In the genomic region with DNA sequence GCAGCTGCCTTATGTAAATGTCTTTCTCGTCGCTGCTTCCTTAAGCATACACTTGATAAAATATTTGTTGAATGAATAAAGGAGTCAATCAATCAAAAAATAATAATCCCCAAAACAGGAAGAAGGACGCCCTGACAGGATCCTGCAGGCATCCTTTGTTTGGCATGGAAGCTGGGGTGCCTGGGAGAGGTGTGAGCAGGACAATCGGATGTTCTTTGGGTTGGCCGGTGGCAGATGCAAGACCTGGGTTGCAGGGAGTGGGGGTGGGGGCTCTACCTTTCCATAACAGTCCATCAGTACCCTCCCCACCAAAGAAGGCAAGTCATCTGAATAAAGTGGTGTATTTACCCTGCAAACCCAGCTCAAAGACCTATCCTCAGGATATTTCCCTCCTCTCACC, we compare ENCODE assay signal across 27 cellular contexts. TPM values are rescaled to one million over a fixed set of nuclear protein-coding genes. Genes with fewer than 3 reads are reported as not detected.
A peak's percentile ranks its signal among the peaks of the same experiment; 100 is the strongest.
DNase-seq lines count a peak whose midpoint lies in the region; FAIRE-seq and TF ChIP-seq lines count a peak whose summit lies in the region.
"Had no signal": no experiment of that assay in that cellular context is flagged by ENCODE, and none has a peak within 500 bp of the region (broad histone marks: within the 10 kb centered on the region; RNA-seq: fewer than 3 reads in every experiment).

No MANE protein-coding gene starts in this region.

- H3K27ac ChIP-seq in 22Rv1 (peak overlapping the region; percentile 77), PC-9 (peak overlapping the region; percentile 87), iPS-20b (ENCODE audit: low read length) (no peak overlapping the region), neural progenitor cell (no peak overlapping the region)
- no peak overlapping the region for H3K27ac ChIP-seq in CD4-positive, alpha-beta memory T cell (ENCODE audit: low read depth, low read length)
- H3K27ac ChIP-seq: sigmoid colon had no signal

- no TSS peak for BruUV-seq in PC-9 (replicated peaks; lab: Mats Ljungman, UMichigan)

- H3K9ac ChIP-seq in iPS-20b (ENCODE audit: low read depth, low read length) = 0 out of 2 replicates have a peak overlapping the region, but pooled peaks have one; percentile 20
- H3K9ac ChIP-seq in neural progenitor cell = no peak overlapping the region

- FAIRE-seq in RCC 7860 (lab: Jason Lieb, UNC) = no peak
- FAIRE-seq: endothelial cell of umbilical vein had no signal

- H3K36me3 Mint-ChIP-seq in neural progenitor cell (no peaks in the 10 kb centered on the region), chondrocyte (ENCODE audit: low read depth) (peaks cover 5% of the 10 kb centered on the region)
- H3K36me3 Mint-ChIP-seq in CD4-positive, alpha-beta memory T cell = no peaks in the 10 kb centered on the region
- H3K36me3 Mint-ChIP-seq: mesothelial cell of epicardium, natural killer cell had no signal

- intact Hi-C loops in PC-9 (cut with micrococcal nuclease; ENCODE audit: unreplicated experiment) = loop anchor here (1.0 to 10.0 kb wide), 3 partner anchors 31 to 171 kb away; no protein-coding TSS in a partner anchor
- intact Hi-C loops in CD4-positive, alpha-beta memory T cell (cut with micrococcal nuclease) = no loop called here

- H3K4me3 ChIP-seq in PC-9 = peak overlapping the region; percentile 97; the same call in 1 of the 2 replicates
- H3K4me3 ChIP-seq in iPS-20b (ENCODE audit: low read length) = peak overlapping the region; percentile 86; the same call in 1 of the 2 replicates
- H3K4me3 ChIP-seq in neural progenitor cell = no peak overlapping the region
- H3K4me3 ChIP-seq in CD4-positive, alpha-beta memory T cell (ENCODE audit: low read length in 2 of 2) = no peak overlapping the region

- H3K27ac Mint-ChIP-seq in neural progenitor cell (no peak overlapping the region), chondrocyte (ENCODE audit: unreplicated experiment) (no peak overlapping the region)
- H3K27ac Mint-ChIP-seq in CD4-positive, alpha-beta memory T cell = no peak overlapping the region
- H3K27ac Mint-ChIP-seq: activated B cell treated with CpG ODN at 0.5 μM for 24 hours; activated naive CD4-positive, alpha-beta T cell treated with anti-CD3 and anti-CD28 coated beads, Interleukin-2, amount 50 U/mL, for 72 hours; activated T-helper 17 cell treated with anti-CD3 and anti-CD28 coated beads, Interleukin-2, amount 50 U/mL, for 72 hours; natural killer cell had no signal

- no peaks in the 10 kb centered on the region for H3K9me2 ChIP-seq in PC-9 (ENCODE audit: insufficient read depth)

- H3K4me1 ChIP-seq in PC-9 (replicated peaks; ENCODE audit: insufficient read depth) = peaks cover 40% of the 10 kb centered on the region
- H3K4me1 ChIP-seq in iPS-20b (ENCODE audit: insufficient read depth, low read length) = peaks cover 35% of the 10 kb centered on the region
- H3K4me1 ChIP-seq in neural progenitor cell = peaks cover 12% of the 10 kb centered on the region
- no peaks in the 10 kb centered on the region for H3K4me1 ChIP-seq in CD4-positive, alpha-beta memory T cell (ENCODE audit: insufficient read depth, low read length)

- H3K36me3 ChIP-seq in PC-9 (ENCODE audit: low read depth) (no peaks in the 10 kb centered on the region), iPS-20b (ENCODE audit: insufficient read depth, low read depth, low read length) (no peaks in the 10 kb centered on the region), neural progenitor cell (no peaks in the 10 kb centered on the region)
- H3K36me3 ChIP-seq in CD4-positive, alpha-beta memory T cell (ENCODE audit: insufficient read depth, low read length) = no peaks in the 10 kb centered on the region
- H3K36me3 ChIP-seq: sigmoid colon, transverse colon had no signal

- H3K27me3 Mint-ChIP-seq in neural progenitor cell (ENCODE audit: insufficient read depth, low read depth) (peaks cover 47% of the 10 kb centered on the region), chondrocyte (ENCODE audit: low read depth) (peaks cover 54% of the 10 kb centered on the region)
- peaks cover 37 to 39% of the 10 kb centered on the region in 2 donors for H3K27me3 Mint-ChIP-seq in CD4-positive, alpha-beta memory T cell

- H3K27me3 ChIP-seq in PC-9 (ENCODE audit: insufficient read depth, low read depth) = no peaks in the 10 kb centered on the region
- H3K27me3 ChIP-seq in iPS-20b (ENCODE audit: insufficient read depth, low read length) = peaks cover 43% of the 10 kb centered on the region
- peaks cover 71% of the 10 kb centered on the region for H3K27me3 ChIP-seq in neural progenitor cell
- H3K27me3 ChIP-seq in CD4-positive, alpha-beta memory T cell (ENCODE audit: insufficient read depth, low read length) = peaks cover 8% of the 10 kb centered on the region

- DNase-seq in PC-9 (no peak), neural progenitor cell (ENCODE audit: low spot score) (no peak), chondrocyte (ENCODE audit: low spot score) (no peak), RCC 7860 (ENCODE audit: low spot score) (no peak), NCI-H1048 (lab: John Stamatoyannopoulos, UW) (no peak)
- DNase-seq in CD4-positive, alpha-beta memory T cell = no peak
- DNase-seq: activated B cell treated with CpG ODN at 0.5 μM for 24 hours; activated CD8-positive, alpha-beta memory T cell treated with anti-CD3 and anti-CD28 coated beads, Interleukin-2, amount 50 U/mL, for 4 hours; aorta; head of caudate nucleus; natural killer cell; NCI-H1092; NCI-H187; NCI-H774; Right ventricle myocardium superior; sigmoid colon; stimulated activated CD4-positive, alpha-beta T cell treated with anti-CD3 and anti-CD28 coated beads, Interleukin-15, amount 100 ng/mL, for 24 hours; stimulated activated naive CD8-positive, alpha-beta T cell treated with anti-CD3 and anti-CD28 coated beads, Interleukin-15, Interleukin-2, amounts not matched to agents 100 U/mL and 50 U/mL, for 24 hours; T-helper 9 cell had no signal

- H3K79me2 ChIP-seq in PC-9 (ENCODE audit: low read depth) (peaks cover 25% of the 10 kb centered on the region), neural progenitor cell (ENCODE audit: low read depth) (no peaks in the 10 kb centered on the region)

- H3K4me3 Mint-ChIP-seq in neural progenitor cell = peak overlapping the region; percentile 80
- no peak overlapping the region for H3K4me3 Mint-ChIP-seq in CD4-positive, alpha-beta memory T cell
- H3K4me3 Mint-ChIP-seq in chondrocyte (ENCODE audit: unreplicated experiment) = no peak overlapping the region
- H3K4me3 Mint-ChIP-seq: activated T-helper 17 cell treated with anti-CD3 and anti-CD28 coated beads, Interleukin-2, amount 50 U/mL, for 72 hours; natural killer cell had no signal

- peak overlapping the region; percentile 83 for H3K4me2 ChIP-seq in PC-9
- no peak overlapping the region for H3K4me2 ChIP-seq in neural progenitor cell

- H3F3A ChIP-seq in PC-9 (ENCODE audit: insufficient read depth, low read depth) (peaks cover 26% of the 10 kb centered on the region), neural progenitor cell (ENCODE audit: low read depth) (peaks cover 15% of the 10 kb centered on the region)

- no peak overlapping the region; the same call in 1 of the 2 replicates for H2AFZ ChIP-seq in PC-9
- H2AFZ ChIP-seq in neural progenitor cell (replicated peaks) = no peak overlapping the region

- no peaks in the 10 kb centered on the region for H3K9me3 ChIP-seq in PC-9 (ENCODE audit: insufficient read depth, low read depth)
- H3K9me3 ChIP-seq in iPS-20b (ENCODE audit: insufficient read depth, low read depth, low read length) = peaks cover 7% of the 10 kb centered on the region
- no peaks in the 10 kb centered on the region for H3K9me3 ChIP-seq in neural progenitor cell (ENCODE audit: low read depth)
- H3K9me3 ChIP-seq in CD4-positive, alpha-beta memory T cell (ENCODE audit: control insufficient read depth in 1 of 2, low read length in 2 of 2) = no peaks in the 10 kb centered on the region
- H3K9me3 ChIP-seq: transverse colon had no signal

- peaks cover 13% of the 10 kb centered on the region for H4K20me1 ChIP-seq in PC-9 (ENCODE audit: insufficient read depth)
- H4K20me1 ChIP-seq in neural progenitor cell (ENCODE audit: low read depth) = peaks cover 10% of the 10 kb centered on the region

- POLR2A ChIA-PET in PC-9 (lab: Charles Lee; ENCODE audit: unreplicated experiment) = interaction anchor here (1.1 kb wide), 1 partner anchor 12 kb away, joined by 6 read pairs; no protein-coding TSS in a partner anchor
- POLR2A ChIA-PET in CD4-positive, alpha-beta memory T cell (lab: Charles Lee; ENCODE audit: partially characterized antibody) = no interaction called here

- CTCF ChIA-PET in PC-9 (lab: Charles Lee) = interaction anchor here (0.8 to 1.1 kb wide), 2 partner anchors 45 to 75 kb away, joined by 4 to 8 read pairs; no protein-coding TSS in a partner anchor
- CTCF ChIA-PET in CD4-positive, alpha-beta memory T cell (lab: Charles Lee; ENCODE audit: partially characterized antibody) = no interaction called here

- TF ChIP-seq CTCF in 22Rv1 (IDR thresholded peaks at IDR 0.05) (no peak), PC-9 (conservative IDR thresholded peaks at IDR 0.05) (no peak), neural progenitor cell (IDR thresholded peaks at IDR 0.05) (no peak), chondrocyte (IDR thresholded peaks at IDR 0.05) (no peak)

- peaks cover 11% of the 10 kb centered on the region for H3K4me1 Mint-ChIP-seq in neural progenitor cell
- peaks cover 0 to 17% (median under 1%) of the 10 kb centered on the region in 4 donors for H3K4me1 Mint-ChIP-seq in CD4-positive, alpha-beta memory T cell
- H3K4me1 Mint-ChIP-seq in chondrocyte (ENCODE audit: low read depth) = peaks cover 21% of the 10 kb centered on the region
- H3K4me1 Mint-ChIP-seq: activated T-helper 17 cell treated with anti-CD3 and anti-CD28 coated beads, Interleukin-2, amount 50 U/mL, for 72 hours; natural killer cell had no signal

- H3K9me3 Mint-ChIP-seq in neural progenitor cell (peaks cover 9% of the 10 kb centered on the region), chondrocyte (ENCODE audit: low read depth) (peaks cover 5% of the 10 kb centered on the region)
- peaks cover 0 to 9% (median under 1%) of the 10 kb centered on the region in 8 donors for H3K9me3 Mint-ChIP-seq in CD4-positive, alpha-beta memory T cell
- H3K9me3 Mint-ChIP-seq: activated naive CD4-positive, alpha-beta T cell treated with anti-CD3 and anti-CD28 coated beads, Interleukin-2, amount 50 U/mL, for 72 hours; activated T-helper 17 cell treated with anti-CD3 and anti-CD28 coated beads, Interleukin-2, amount 50 U/mL, for 72 hours; natural killer cell had no signal

RNA-seq across cellular contexts. Expression of a gene that starts 1.4 kb away (rescaled TPM):
- total RNA-seq in PC-9 (2021) (49.2 and 50.5 TPM in 2 replicates), neural progenitor cell (ENCODE audit: low replicate concordance) (8.1 TPM in 2 replicates), chondrocyte (0.53 to 1.6 TPM (median 0.97 TPM) in 3 replicates)
- not detected for total RNA-seq in CD4-positive, alpha-beta memory T cell
- not detected for polyA plus RNA-seq in CD4-positive, alpha-beta memory T cell
- total RNA-seq: activated naive CD4-positive, alpha-beta T cell treated with anti-CD3 and anti-CD28 coated beads, Interleukin-2, amount 50 U/mL, for 72 hours; activated T-helper 17 cell treated with anti-CD3 and anti-CD28 coated beads, Interleukin-2, amount 50 U/mL, for 72 hours; endothelial cell of umbilical vein; H4 had no signal
- polyA plus RNA-seq: endothelial cell of umbilical vein had no signal

Comparison
In these comparisons a context has a peak if more than half of its experiments do, and no peak if none do; other contexts are left out.
1. H3K27ac ChIP-seq: peak in 22Rv1 (single experiment) and PC-9 (single experiment); none in iPS-20b (single experiment), neural progenitor cell (single experiment) and CD4-positive, alpha-beta memory T cell (single experiment).
2. H3K4me3 ChIP-seq: peak in PC-9 (single experiment) and iPS-20b (single experiment); none in neural progenitor cell (single experiment) and CD4-positive, alpha-beta memory T cell (0 of 2).